ENCODE assay signal across 19 cellular contexts in genomic region chr2:135607561-135607960, GRCh38.
DNase-seq lines count a peak whose midpoint lies in the region; ATAC-seq and TF ChIP-seq lines count a peak whose summit lies in the region.
"Had no signal": no experiment of that assay in that cellular context is flagged by ENCODE, and none has a peak within 500 bp of the region (broad histone marks: within the 10 kb centered on the region; RNA-seq: fewer than 3 reads in every experiment).

No MANE protein-coding gene starts in this region.

- no peak for TF ChIP-seq POLR2A in esophagus muscularis mucosa (IDR thresholded peaks at IDR 0.05; ENCODE audit: low read depth)

- no peaks in the 10 kb centered on the region for H3K9me3 Mint-ChIP-seq in Caco-2 (ENCODE audit: unreplicated experiment)
- H3K9me3 Mint-ChIP-seq: CD4-positive, alpha-beta T cell had no signal

- no peak overlapping the region for H3K4me2 ChIP-seq in smooth muscle cell

- H3K27ac ChIP-seq in smooth muscle cell (ENCODE audit: low read depth) (no peak overlapping the region), esophagus muscularis mucosa (replicated peaks in 1 of 4) (no peak overlapping the region)
- H3K27ac ChIP-seq: HL-60 had no signal

- BruUV-seq in Caco-2 (replicated peaks; lab: Mats Ljungman, UMichigan): no TSS peak

- H3K9me3 ChIP-seq in smooth muscle cell (replicated peaks; ENCODE audit: low read depth): no peaks in the 10 kb centered on the region
- H3K9me3 ChIP-seq in Caco-2: no peaks in the 10 kb centered on the region
- no peaks in the 10 kb centered on the region for H3K9me3 ChIP-seq in esophagus muscularis mucosa

- H3K4me1 ChIP-seq in smooth muscle cell (ENCODE audit: low read depth) (no peaks in the 10 kb centered on the region), Caco-2 (no peaks in the 10 kb centered on the region), esophagus muscularis mucosa (no peaks in the 10 kb centered on the region)

- peaks cover 16% of the 10 kb centered on the region for H3K36me3 Mint-ChIP-seq in Caco-2 (ENCODE audit: insufficient read depth, unreplicated experiment)

- TF ChIP-seq EP300 in esophagus muscularis mucosa (IDR thresholded peaks at IDR 0.05): no peak

- H3K27me3 Mint-ChIP-seq in Caco-2 (ENCODE audit: insufficient read depth, unreplicated experiment): no peaks in the 10 kb centered on the region
- H3K27me3 Mint-ChIP-seq: B cell; CD4-positive, alpha-beta T cell had no signal

- intact Hi-C loops in Caco-2 (cut with micrococcal nuclease; ENCODE audit: unreplicated experiment): no loop called here
- intact Hi-C loops in esophagus muscularis mucosa (cut with DNase I): no loop called here

- DNase-seq in EH (ENCODE audit: low read depth) (peak; percentile 35), M059J (ENCODE audit: low read depth) (peak; percentile 6), dermis blood vessel endothelial cell (peak; percentile 66), foreskin fibroblast (peak; percentile 6 to 24), smooth muscle cell (lab: John Stamatoyannopoulos, UW; ENCODE audit: unreplicated experiment) (no peak), Caco-2 (no peak), esophagus muscularis mucosa (ENCODE audit: extremely low spot score) (no peak)
- DNase-seq: CD4-positive, alpha-beta T cell; DND-41; KBM-7; NCI-H1930; NCI-H2171; NCI-H510A; NCI-H82 had no signal

- CTCF ChIA-PET in Caco-2 (lab: Charles Lee): no interaction called here

- no peaks in the 10 kb centered on the region for H4K20me1 ChIP-seq in smooth muscle cell (ENCODE audit: low read depth)

- H3K9ac ChIP-seq in smooth muscle cell (ENCODE audit: low read depth): no peak overlapping the region

- no peak overlapping the region for H2AFZ ChIP-seq in smooth muscle cell (ENCODE audit: low read depth)

- POLR2A ChIA-PET in Caco-2 (lab: Charles Lee): no interaction called here

- H3K4me1 Mint-ChIP-seq in Caco-2 (ENCODE audit: low read depth, unreplicated experiment): no peaks in the 10 kb centered on the region
- H3K4me1 Mint-ChIP-seq: B cell had no signal

- no peaks in the 10 kb centered on the region for H3K79me2 ChIP-seq in smooth muscle cell (ENCODE audit: low read depth)

- TF ChIP-seq CTCF in foreskin fibroblast (IDR thresholded peaks at IDR 0.05; ENCODE audit: low read depth, low read length) (no peak), smooth muscle cell (IDR thresholded peaks at IDR 0.05; ENCODE audit: borderline replicate concordance, insufficient read depth, poor library complexity, severe bottlenecking) (no peak), Caco-2 (IDR thresholded peaks at IDR 0.05; ENCODE audit: insufficient read depth in 1 of 2, low read depth in 1 of 2, low read length in 1 of 2, severe bottlenecking in 1 of 2, unreplicated experiment in 1 of 2) (no peak), esophagus muscularis mucosa (IDR thresholded peaks at IDR 0.05) (no peak)

- WGBS in smooth muscle cell (ENCODE audit: low lambda C conversion rate): 97% methylated on average over 2 of the region's 2 CpGs
- WGBS in esophagus muscularis mucosa: 98% methylated on average over 2 of the region's 2 CpGs

- H3F3A ChIP-seq in smooth muscle cell (ENCODE audit: low read depth): no peaks in the 10 kb centered on the region

- no peaks in the 10 kb centered on the region for H3K27me3 ChIP-seq in smooth muscle cell (ENCODE audit: low read depth)
- no peaks in the 10 kb centered on the region for H3K27me3 ChIP-seq in Caco-2 (replicated peaks; ENCODE audit: control insufficient read depth, insufficient read depth, low read length)
- H3K27me3 ChIP-seq in esophagus muscularis mucosa: no peaks in the 10 kb centered on the region

- no peak overlapping the region for H3K4me3 ChIP-seq in foreskin fibroblast (ENCODE audit: low read depth in 1 of 2, low read length in 2 of 2)
- H3K4me3 ChIP-seq in smooth muscle cell: no peak overlapping the region
- no peak overlapping the region for H3K4me3 ChIP-seq in Caco-2 (ENCODE audit: low read depth, low read length)
- no peak overlapping the region for H3K4me3 ChIP-seq in esophagus muscularis mucosa

- H3K4me3 Mint-ChIP-seq in Caco-2 (ENCODE audit: unreplicated experiment): no peak overlapping the region
- H3K4me3 Mint-ChIP-seq: B cell; CD4-positive, alpha-beta T cell had no signal

- H3K27ac Mint-ChIP-seq in Caco-2 (ENCODE audit: unreplicated experiment): no peak overlapping the region
- H3K27ac Mint-ChIP-seq: B cell; CD4-positive, alpha-beta T cell had no signal

- peaks cover 11% of the 10 kb centered on the region for H3K36me3 ChIP-seq in smooth muscle cell (ENCODE audit: low read depth)
- no peaks in the 10 kb centered on the region for H3K36me3 ChIP-seq in Caco-2 (ENCODE audit: control insufficient read depth, insufficient read depth, low read length)
- peaks cover 11 to 45% (median 27%) of the 10 kb centered on the region in 4 donors for H3K36me3 ChIP-seq in esophagus muscularis mucosa

- no peak for ATAC-seq in HG03457 (IDR thresholded peaks at IDR 0.05; ENCODE audit: unreplicated experiment)
- ATAC-seq: Panc1, Right ventricle myocardium inferior had no signal

Comparison
In these comparisons a context has a peak if more than half of its experiments do, and no peak if none do; other contexts are left out.
1. DNase-seq: peak in EH (single experiment), M059J (single experiment), dermis blood vessel endothelial cell (single experiment) and foreskin fibroblast (2 of 2); none in smooth muscle cell (single experiment), Caco-2 (0 of 2) and esophagus muscularis mucosa (single experiment).